Comparison of ENCODE assay signal across 22 cellular contexts in the genomic region with DNA sequence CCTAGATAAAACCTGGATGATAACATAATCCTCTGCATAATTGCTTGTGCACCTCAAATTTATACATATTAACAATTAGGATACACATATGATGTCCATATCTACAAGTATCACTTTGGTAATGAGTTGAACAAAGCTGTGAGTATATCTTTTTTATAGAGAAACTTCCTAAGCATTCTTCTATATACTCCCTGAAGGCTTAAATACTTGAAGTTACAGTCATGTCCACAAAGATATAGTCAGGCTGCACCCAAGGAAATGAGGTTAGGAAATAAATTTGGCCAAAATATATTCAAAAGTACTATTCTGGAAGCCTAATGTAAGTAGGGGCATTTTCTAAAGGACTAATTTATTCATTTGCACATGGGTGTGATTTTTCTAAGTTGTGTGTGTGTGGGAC.
"Had no signal": no experiment of that assay in that cellular context is flagged by ENCODE, and none has a peak within 500 bp of the region (broad histone marks: within the 10 kb centered on the region; RNA-seq: fewer than 3 reads in every experiment).

No MANE protein-coding gene starts in this region.

- H3K9me3 ChIP-seq: esophagus muscularis mucosa, heart left ventricle, psoas muscle, right lobe of liver, spleen, testis, tibial nerve, upper lobe of right lung, vagina had no signal

- H3K79me2 ChIP-seq: parathyroid adenoma had no signal

- H3K4me1 ChIP-seq: esophagus muscularis mucosa, heart left ventricle, parathyroid adenoma, psoas muscle, right lobe of liver, spleen, testis, tibial nerve, upper lobe of right lung, vagina had no signal

- H3K36me3 ChIP-seq: esophagus muscularis mucosa, heart left ventricle, right lobe of liver, spleen, tibial nerve, upper lobe of right lung, vagina had no signal

- H3K27me3 ChIP-seq: esophagus muscularis mucosa, heart left ventricle, right lobe of liver, spleen, testis, tibial nerve, upper lobe of right lung, vagina had no signal

- H3K27ac ChIP-seq: epithelial cell of prostate, esophagus muscularis mucosa, heart left ventricle, parathyroid adenoma, psoas muscle, right lobe of liver, spleen, testis, tibial nerve, upper lobe of right lung, vagina had no signal

- H3K4me3 ChIP-seq: esophagus muscularis mucosa, heart left ventricle, psoas muscle, right lobe of liver, spleen, testis, tibial nerve, upper lobe of right lung, vagina had no signal

- H3K9ac ChIP-seq: parathyroid adenoma had no signal

- DNase-seq: cortex of kidney; effector memory CD4-positive, alpha-beta T cell; heart left ventricle; hippocampal formation; kidney glomerular epithelial cell; mammary epithelial cell; naive thymus-derived CD4-positive, alpha-beta T cell; nephron progenitor cell; psoas muscle; retina; right lobe of liver; spleen; stimulated activated CD4-positive, alpha-beta T cell treated with anti-CD3 and anti-CD28 coated beads, Interleukin-15, amount 100 ng/mL, for 24 hours; stimulated activated CD4-positive, alpha-beta T cell treated with anti-CD3 and anti-CD28 coated beads, Interleukin-1b, Interleukin-23, amount 100 ng/mL, for 48 hours; stimulated activated CD4-positive, alpha-beta T cell treated with anti-CD3 and anti-CD28 coated beads, Interleukin-4, amount 100 ng/mL, for 24 hours; testis; upper lobe of right lung had no signal

- H2AFZ ChIP-seq: parathyroid adenoma had no signal
